Comparison of ENCODE assay signal across 18 cellular contexts in genomic region chr2:238906936-238907716, GRCh38. TPM values are rescaled to one million over a fixed set of nuclear protein-coding genes. Genes with fewer than 3 reads are reported as not detected.
"Had no signal": no experiment of that assay in that cellular context is flagged by ENCODE, and none has a peak within 500 bp of the region (broad histone marks: within the 10 kb centered on the region; RNA-seq: fewer than 3 reads in every experiment).

No MANE protein-coding gene starts in this region.

- H3K4me1 ChIP-seq: gastrocnemius medialis, right lobe of liver had no signal

- H3K9me3 ChIP-seq: gastrocnemius medialis, heart left ventricle, mucosa of descending colon, right lobe of liver, upper lobe of left lung had no signal

- H3K4me3 ChIP-seq: gastrocnemius medialis, heart left ventricle, mucosa of descending colon, right lobe of liver, upper lobe of left lung had no signal

- DNase-seq: activated CD4-positive, alpha-beta T cell treated with anti-CD3 and anti-CD28 coated beads for 4 hours; activated CD8-positive, alpha-beta memory T cell treated with anti-CD3 and anti-CD28 coated beads, Interleukin-2, amount 50 U/mL, for 4 hours; activated CD8-positive, alpha-beta T cell treated with anti-CD3 and anti-CD28 coated beads for 36 hours; activated gamma-delta T cell treated with Interleukin-2 at 50 U/mL for 16 hours; activated naive CD8-positive, alpha-beta T cell treated with anti-CD3 and anti-CD28 coated beads for 36 hours; activated T-cell treated with anti-CD3 and anti-CD28 coated beads, Interleukin-2, amount 50 U/mL, for 48 hours; effector CD8-positive, alpha-beta T cell; gastrocnemius medialis; left colon; mucosa of descending colon; naive thymus-derived CD4-positive, alpha-beta T cell; stimulated activated CD4-positive, alpha-beta T cell treated with anti-CD3 and anti-CD28 coated beads, Interleukin-1b, Interleukin-23, amount 100 ng/mL, for 48 hours; stimulated activated naive CD8-positive, alpha-beta T cell treated with anti-CD3 and anti-CD28 coated beads, Interleukin-15, amount 100 ng/mL, for 72 hours; T-helper 2 cell had no signal

- H3K36me3 ChIP-seq: gastrocnemius medialis, heart left ventricle, right lobe of liver, upper lobe of left lung had no signal

- H3K27ac ChIP-seq: gastrocnemius medialis, heart left ventricle, right lobe of liver, upper lobe of left lung had no signal

- ATAC-seq: activated CD8-positive, alpha-beta T cell treated with anti-CD3 and anti-CD28 coated beads for 36 hours; gastrocnemius medialis; heart left ventricle; left colon; mucosa of descending colon; naive thymus-derived CD4-positive, alpha-beta T cell; right lobe of liver; stimulated activated naive CD8-positive, alpha-beta T cell treated with anti-CD3 and anti-CD28 coated beads, Interleukin-15, amount 100 ng/mL, for 72 hours had no signal

- H3K27me3 ChIP-seq: right lobe of liver, upper lobe of left lung had no signal

RNA-seq across cellular contexts. Expression of gene TWIST2, which starts 59.2 kb away (rescaled TPM):
- total RNA-seq: activated CD8-positive, alpha-beta T cell treated with anti-CD3 and anti-CD28 coated beads for 36 hours; activated naive CD8-positive, alpha-beta T cell treated with anti-CD3 and anti-CD28 coated beads for 36 hours; naive thymus-derived CD4-positive, alpha-beta T cell; progenitor cell of endocrine pancreas had no signal
- polyA plus RNA-seq: naive thymus-derived CD4-positive, alpha-beta T cell had no signal
